20 cellular contexts compared by ENCODE assay signal in the genomic region with DNA sequence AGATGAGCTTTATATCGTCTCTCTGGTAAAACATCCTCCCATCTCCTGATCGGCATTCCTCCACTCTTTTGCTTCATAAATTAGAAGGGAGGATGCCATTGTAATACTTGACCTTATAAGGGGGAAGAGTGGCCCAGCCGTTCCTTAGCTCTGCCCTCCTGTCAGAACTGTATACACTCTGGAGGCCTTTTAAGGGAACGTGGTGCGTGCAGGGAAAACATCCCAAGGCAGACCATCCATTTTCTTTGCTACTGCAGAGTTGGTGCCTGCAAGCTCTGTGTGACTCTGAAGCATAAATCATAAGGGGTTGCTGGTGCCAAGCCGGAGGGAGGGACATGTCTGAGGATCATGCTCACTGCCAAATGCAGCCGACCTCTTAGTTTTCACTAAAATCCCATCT.
A peak's percentile ranks its signal among the peaks of the same experiment; 100 is the strongest.
DNase-seq lines count a peak whose midpoint lies in the region; ATAC-seq and TF ChIP-seq lines count a peak whose summit lies in the region.
"Had no signal": no experiment of that assay in that cellular context is flagged by ENCODE, and none has a peak within 500 bp of the region (broad histone marks: within the 10 kb centered on the region; RNA-seq: fewer than 3 reads in every experiment).

No MANE protein-coding gene starts in this region.

- no peaks in the 10 kb centered on the region for H3K9me2 ChIP-seq in hepatocyte (replicated peaks; ENCODE audit: insufficient read depth)

- intact Hi-C loops in Right ventricle myocardium inferior (cut with DNase I): no loop called here
- intact Hi-C loops in cardiac septum (cut with DNase I): no loop called here
- intact Hi-C loops in aorta (cut with DNase I): loop anchor here in 1 of 2 donors (10.0 kb wide), 1 partner anchor 48 kb away; no protein-coding TSS in a partner anchor

- H3K27ac ChIP-seq in hepatocyte (peak overlapping the region; percentile 53), rectal smooth muscle tissue (ENCODE audit: low read depth, low read length) (peak overlapping the region; percentile 94), aorta (ENCODE audit: low read depth in 1 of 2, low read length in 2 of 2) (peak overlapping the region; percentile 73 to 74)
- H3K27ac ChIP-seq: neutrophil had no signal

- H4K20me1 ChIP-seq in hepatocyte (ENCODE audit: insufficient read depth, poor library complexity, severe bottlenecking): no peaks in the 10 kb centered on the region

- peak; percentile 22 for ATAC-seq in Right ventricle myocardium inferior
- peak; percentile 77 for ATAC-seq in aorta (ENCODE audit: low FRiP score)
- no peak for ATAC-seq in esophagus mucosa
- ATAC-seq: activated CD4-positive, alpha-beta T cell treated with anti-CD3 and anti-CD28 coated beads for 36 hours; activated CD8-positive, alpha-beta memory T cell treated with anti-CD3 and anti-CD28 coated beads, Interleukin-2, amount 10 ng/mL, durations not matched to agents 7 days and 5 days; activated T-helper 17 cell treated with anti-CD3 and anti-CD28 coated beads, Interleukin-2, amount 50 U/mL, for 72 hours had no signal

- H3K9me3 ChIP-seq in hepatocyte (ENCODE audit: low read depth) (peaks cover 6% of the 10 kb centered on the region), aorta (ENCODE audit: control insufficient read depth, low read length) (no peaks in the 10 kb centered on the region)
- H3K9me3 ChIP-seq: neutrophil had no signal

- H3K4me1 ChIP-seq in hepatocyte (ENCODE audit: insufficient read depth) (peaks cover 6% of the 10 kb centered on the region), rectal smooth muscle tissue (ENCODE audit: control insufficient read depth, insufficient read depth, low read length) (peaks cover 68% of the 10 kb centered on the region), aorta (ENCODE audit: control insufficient read depth in 1 of 2, insufficient read depth in 2 of 2, low read length in 2 of 2) (peaks cover 11 to 14% of the 10 kb centered on the region in 2 donors)

- H3K79me2 ChIP-seq in hepatocyte: no peaks in the 10 kb centered on the region

- H3K9ac ChIP-seq in rectal smooth muscle tissue (ENCODE audit: low read length): no peak overlapping the region

- no peak for TF ChIP-seq CTCF in hepatocyte (IDR thresholded peaks at IDR 0.05; ENCODE audit: poor library complexity)

- H2AFZ ChIP-seq in hepatocyte: no peak overlapping the region

- H3K36me3 ChIP-seq in hepatocyte (replicated peaks; ENCODE audit: insufficient read depth, low read depth) (no peaks in the 10 kb centered on the region), rectal smooth muscle tissue (ENCODE audit: control insufficient read depth, insufficient read depth, low read length) (no peaks in the 10 kb centered on the region), aorta (ENCODE audit: control insufficient read depth in 1 of 2, insufficient read depth in 2 of 2, low read length in 1 of 2) (no peaks in the 10 kb centered on the region)
- H3K36me3 ChIP-seq: neutrophil had no signal

- 40% methylated on average over 7 of the region's 7 CpGs for WGBS in hepatocyte (ENCODE audit: low lambda C conversion rate, missing lambda C conversion rate)
- 5 to 8% methylated on average over 7 of the region's 7 CpGs for WGBS in aorta, 2 donors

- H3K4me2 ChIP-seq in hepatocyte: no peak overlapping the region

- H3K4me3 ChIP-seq in hepatocyte (no peak overlapping the region), rectal smooth muscle tissue (ENCODE audit: low read length) (no peak overlapping the region), aorta (ENCODE audit: low read length in 2 of 2) (no peak overlapping the region)

- no peak for DNase-seq in Right ventricle myocardium inferior (ENCODE audit: missing footprints)
- DNase-seq in cardiac septum (ENCODE audit: low spot score): no peak
- DNase-seq in hepatocyte (ENCODE audit: low spot score): peak; percentile 44
- peak; percentile 68 to 78 for DNase-seq in aorta
- DNase-seq in activated naive CD4-positive, alpha-beta T cell (lab: John Stamatoyannopoulos, UW): no peak
- DNase-seq in NCI-H774 (lab: John Stamatoyannopoulos, UW): no peak
- DNase-seq: 8988T; activated CD4-positive, alpha-beta T cell treated with anti-CD3 and anti-CD28 coated beads for 36 hours; activated CD8-positive, alpha-beta memory T cell treated with anti-CD3 and anti-CD28 coated beads, Interleukin-2, amount 10 ng/mL, durations not matched to agents 7 days and 5 days; hippocampal formation; Kasumi-1; mesendoderm; NCI-H1105 treated with DMSO at 0.1 percent for 48 hours; NCI-H2107; NCI-H524 treated with DMSO at 0.1 percent for 48 hours; stimulated activated naive CD4-positive, alpha-beta T cell had no signal

- H3K27me3 ChIP-seq in hepatocyte: no peaks in the 10 kb centered on the region
- H3K27me3 ChIP-seq in rectal smooth muscle tissue (ENCODE audit: control insufficient read depth, insufficient read depth, low read length): no peaks in the 10 kb centered on the region
- no peaks in the 10 kb centered on the region for H3K27me3 ChIP-seq in aorta (ENCODE audit: control insufficient read depth in 1 of 2, insufficient read depth in 2 of 2, low read length in 1 of 2)
- H3K27me3 ChIP-seq: neutrophil had no signal

Comparison
In these comparisons a context has a peak if more than half of its experiments do, and no peak if none do; other contexts are left out.
1. DNase-seq: peak in hepatocyte (single experiment) and aorta (2 of 2); none in Right ventricle myocardium inferior (single experiment), cardiac septum (single experiment), activated naive CD4-positive, alpha-beta T cell (0 of 4) and NCI-H774 (single experiment).
2. Peak in every context shown above with its lines, with median percentiles within 50 percentile points of each other: H3K27ac ChIP-seq.